In genomic region chr16:30721606-30722005, GRCh38 we compare ENCODE assay signal across 16 cellular contexts. TPM values are rescaled to one million over a fixed set of nuclear protein-coding genes. Genes with fewer than 3 reads are reported as not detected.
DNase-seq lines count a peak whose midpoint lies in the region; ATAC-seq, FAIRE-seq and TF ChIP-seq lines count a peak whose summit lies in the region.
"Had no signal": no experiment of that assay in that cellular context is flagged by ENCODE, and none has a peak within 500 bp of the region (broad histone marks: within the 10 kb centered on the region; RNA-seq: fewer than 3 reads in every experiment).

No MANE protein-coding gene starts in this region.

- ATAC-seq in activated CD4-positive, alpha-beta T cell treated with anti-CD3 and anti-CD28 coated beads for 36 hours, result no peak
- ATAC-seq in IMR-90 (ENCODE audit: low read depth), result no peak
- ATAC-seq in naive thymus-derived CD8-positive, alpha-beta T cell, result no peak
- no peak for ATAC-seq in GM21360 (IDR thresholded peaks at IDR 0.05; ENCODE audit: unreplicated experiment)
- ATAC-seq in omental fat pad (ENCODE audit: low FRiP score), result no peak

- H2AK9ac ChIP-seq in IMR-90 (replicated peaks; ENCODE audit: low read depth, low read length, poor library complexity), result no peak overlapping the region

- H3K4me3 ChIP-seq in IMR-90 (ENCODE audit: insufficient read depth, low read depth, low read length) (no peak overlapping the region), bronchial epithelial cell (ENCODE audit: low read depth, low read length) (no peak overlapping the region), esophagus squamous epithelium (no peak overlapping the region)
- H3K4me3 ChIP-seq: SJCRH30, upper lobe of right lung had no signal

- H2AK5ac ChIP-seq in IMR-90 (ENCODE audit: low read depth, low read length), result no peak overlapping the region

- no CpG with 5 or more reads among the region's 1 CpG for WGBS in IMR-90 (ENCODE audit: extremely low coverage in 2 of 2, insufficient read length in 1 of 2), 2 experiments
- 88 to 100% methylated on average over 1 of the region's 1 CpG for WGBS in esophagus squamous epithelium, 2 donors

- peaks cover 41 to 51% of the 10 kb centered on the region in 2 experiments for H3K79me1 ChIP-seq in IMR-90 (ENCODE audit: low read depth in 1 of 2, low read length in 2 of 2)

- no peak overlapping the region for H3K4me2 ChIP-seq in IMR-90 (ENCODE audit: low read depth, low read length)

- H4K8ac ChIP-seq in IMR-90 (ENCODE audit: low read depth in 2 of 2, low read length in 2 of 2), result no peak overlapping the region

- dilution Hi-C loops in IMR-90 (cut with HindIII; ENCODE audit: low sequenced_read_pairs, unreplicated experiment), result no loop called here

- H3K36me3 ChIP-seq in IMR-90 (ENCODE audit: control insufficient read depth, insufficient read depth, low read length), result peaks cover 69% of the 10 kb centered on the region
- H3K36me3 ChIP-seq in bronchial epithelial cell (ENCODE audit: control insufficient read depth, insufficient read depth, low read length), result peaks cover 46% of the 10 kb centered on the region
- H3K36me3 ChIP-seq in esophagus squamous epithelium, result peaks cover 62 to 100% (median 85%) of the 10 kb centered on the region in 3 donors

- no peaks in the 10 kb centered on the region for H3K27me3 Mint-ChIP-seq in activated CD4-positive, alpha-beta T cell treated with anti-CD3 and anti-CD28 coated beads for 36 hours
- H3K27me3 Mint-ChIP-seq in naive thymus-derived CD8-positive, alpha-beta T cell, result no peaks in the 10 kb centered on the region
- H3K27me3 Mint-ChIP-seq: CD8-positive, alpha-beta memory T cell had no signal

- H3K23ac ChIP-seq in IMR-90 (ENCODE audit: low read depth, low read length), result no peak overlapping the region

- H2BK5ac ChIP-seq in IMR-90 (ENCODE audit: low read depth, low read length, poor library complexity, severe bottlenecking), result no peak overlapping the region

- H3K9me1 ChIP-seq in IMR-90 (ENCODE audit: insufficient read depth, low read length), result no peaks in the 10 kb centered on the region

- H3K56ac ChIP-seq in IMR-90 (ENCODE audit: extremely low read depth, insufficient read depth, low read length), result no peak overlapping the region

- no peak overlapping the region for H3K18ac ChIP-seq in IMR-90 (ENCODE audit: low read depth, low read length)

- H3K9ac ChIP-seq in IMR-90 (ENCODE audit: low read depth, low read length), result no peak overlapping the region

- peak overlapping the region; percentile 17 for H3K27ac Mint-ChIP-seq in activated CD4-positive, alpha-beta T cell treated with anti-CD3 and anti-CD28 coated beads for 36 hours
- peak overlapping the region in 8 of 10 donors; percentile 6 to 90 (median 48) for H3K27ac Mint-ChIP-seq in naive thymus-derived CD8-positive, alpha-beta T cell

- H4K5ac ChIP-seq in IMR-90 (ENCODE audit: low read depth, low read length), result no peak overlapping the region

- H4K91ac ChIP-seq in IMR-90 (ENCODE audit: insufficient read depth, low read depth, low read length), result no peak overlapping the region

- in situ Hi-C loops in IMR-90 (cut with MboI; ENCODE audit: low sequenced_read_pairs), result no loop called here

- no peaks in the 10 kb centered on the region for H3K9me3 Mint-ChIP-seq in activated CD4-positive, alpha-beta T cell treated with anti-CD3 and anti-CD28 coated beads for 36 hours (ENCODE audit: low read depth)
- no peaks in the 10 kb centered on the region for H3K9me3 Mint-ChIP-seq in naive thymus-derived CD8-positive, alpha-beta T cell
- H3K9me3 Mint-ChIP-seq: CD8-positive, alpha-beta memory T cell had no signal

- H2BK15ac ChIP-seq in IMR-90 (ENCODE audit: low read depth, low read length), result no peak overlapping the region

- H3K36me3 Mint-ChIP-seq in activated CD4-positive, alpha-beta T cell treated with anti-CD3 and anti-CD28 coated beads for 36 hours (ENCODE audit: low read depth), result peaks cover 68% of the 10 kb centered on the region
- H3K36me3 Mint-ChIP-seq in naive thymus-derived CD8-positive, alpha-beta T cell, result peaks cover 0 to 93% (median 31%) of the 10 kb centered on the region in 3 donors

- H3K4me1 ChIP-seq in IMR-90 (ENCODE audit: control insufficient read depth, insufficient read depth, low read length), result no peaks in the 10 kb centered on the region
- H3K4me1 ChIP-seq in esophagus squamous epithelium, result no peaks in the 10 kb centered on the region
- H3K4me1 ChIP-seq: SJCRH30, upper lobe of right lung had no signal

- peaks cover 11% of the 10 kb centered on the region for H4K20me1 ChIP-seq in IMR-90 (ENCODE audit: insufficient read depth, low read length)

- BruUV-seq in IMR-90 (replicated peaks; lab: Mats Ljungman, UMichigan), result no TSS peak

- H2BK120ac ChIP-seq in IMR-90 (ENCODE audit: low read depth, low read length), result no peak overlapping the region

- FAIRE-seq in bronchial epithelial cell (lab: Jason Lieb, UNC), result no peak

- H3K27me3 ChIP-seq in IMR-90 (ENCODE audit: control insufficient read depth, insufficient read depth, low read length), result no peaks in the 10 kb centered on the region
- H3K27me3 ChIP-seq in bronchial epithelial cell (ENCODE audit: control insufficient read depth, insufficient read depth, low read length), result no peaks in the 10 kb centered on the region
- no peaks in the 10 kb centered on the region for H3K27me3 ChIP-seq in esophagus squamous epithelium
- H3K27me3 ChIP-seq: SJCRH30, upper lobe of right lung had no signal

- H2AFZ ChIP-seq in IMR-90 (replicated peaks; ENCODE audit: low read length, poor library complexity), result no peak overlapping the region

- H3K4me1 Mint-ChIP-seq in activated CD4-positive, alpha-beta T cell treated with anti-CD3 and anti-CD28 coated beads for 36 hours, result peaks cover 4% of the 10 kb centered on the region
- H3K4me1 Mint-ChIP-seq in naive thymus-derived CD8-positive, alpha-beta T cell, result peaks cover 21 to 37% (median 28%) of the 10 kb centered on the region in 4 donors

- CTCF ChIA-PET in activated CD4-positive, alpha-beta T cell treated with anti-CD3 and anti-CD28 coated beads for 36 hours (lab: Charles Lee), result no interaction called here
- CTCF ChIA-PET in IMR-90 (lab: Yijun Ruan, JAX), result no interaction called here

- no peak overlapping the region for H3K4ac ChIP-seq in IMR-90 (ENCODE audit: low read depth, low read length)

- intact Hi-C loops in activated CD4-positive, alpha-beta T cell treated with anti-CD3 and anti-CD28 coated beads for 36 hours (cut with DNase I, micrococcal nuclease), result no loop called here
- intact Hi-C loops in IMR-90 (cut with micrococcal nuclease), result no loop called here
- intact Hi-C loops in esophagus squamous epithelium (cut with DNase I), result no loop called here

- no peak for TF ChIP-seq CTCF in IMR-90 (conservative IDR thresholded peaks at IDR 0.05; ENCODE audit: low read depth, low read length)
- no peak for TF ChIP-seq CTCF in bronchial epithelial cell (IDR thresholded peaks at IDR 0.05; ENCODE audit: insufficient read depth, low read length, severe bottlenecking)
- no peak for TF ChIP-seq CTCF in esophagus squamous epithelium (IDR thresholded peaks at IDR 0.05)
- TF ChIP-seq CTCF in omental fat pad (IDR thresholded peaks at IDR 0.05), result no peak

- H2BK20ac ChIP-seq in IMR-90 (ENCODE audit: low read depth, low read length), result no peak overlapping the region

- H3K4me3 Mint-ChIP-seq in activated CD4-positive, alpha-beta T cell treated with anti-CD3 and anti-CD28 coated beads for 36 hours, result no peak overlapping the region
- H3K4me3 Mint-ChIP-seq in naive thymus-derived CD8-positive, alpha-beta T cell, result no peak overlapping the region
- H3K4me3 Mint-ChIP-seq: CD8-positive, alpha-beta memory T cell had no signal

- no peak for DNase-seq in activated CD4-positive, alpha-beta T cell treated with anti-CD3 and anti-CD28 coated beads for 36 hours
- no peak for DNase-seq in activated CD4-positive, alpha-beta T cell treated with anti-CD3 and anti-CD28 coated beads, Interleukin-2, amount 50 U/mL, for 1 hour
- DNase-seq in IMR-90 (peak; percentile 16), bronchial epithelial cell (ENCODE audit: low read depth) (peak; percentile 44), esophagus squamous epithelium (lab: John Stamatoyannopoulos, UW) (no peak), omental fat pad (ENCODE audit: low spot score) (no peak)
- no peak for DNase-seq in naive thymus-derived CD8-positive, alpha-beta T cell
- DNase-seq: CD8-positive, alpha-beta memory T cell; dermis blood vessel endothelial cell; NCI-H187 treated with DMSO at 0.1 percent for 48 hours; NCI-H510A; retina; SJCRH30; stimulated activated naive CD4-positive, alpha-beta T cell treated with Interleukin-2 at 50 U/mL for 16 hours; upper lobe of right lung had no signal

- H3K27ac ChIP-seq in IMR-90 (ENCODE audit: insufficient read depth, low read length) (no peak overlapping the region), esophagus squamous epithelium (no peak overlapping the region)
- H3K27ac ChIP-seq: SJCRH30, upper lobe of right lung had no signal

- no peak for TF ChIP-seq POLR2A in IMR-90 (IDR thresholded peaks at IDR 0.05; ENCODE audit: low read depth, low read length)
- TF ChIP-seq POLR2A in esophagus squamous epithelium (IDR thresholded peaks at IDR 0.05), result no peak

- H3K9me3 ChIP-seq in IMR-90 (ENCODE audit: control insufficient read depth, insufficient read depth, low read length), result no peaks in the 10 kb centered on the region
- H3K9me3 ChIP-seq in esophagus squamous epithelium, result no peaks in the 10 kb centered on the region
- H3K9me3 ChIP-seq: SJCRH30, upper lobe of right lung had no signal

- no peak overlapping the region for H3K14ac ChIP-seq in IMR-90 (replicated peaks; ENCODE audit: low read depth, low read length)

- POLR2A ChIA-PET in activated CD4-positive, alpha-beta T cell treated with anti-CD3 and anti-CD28 coated beads for 36 hours (lab: Charles Lee), result interaction anchor here (0.8 kb wide), 1 partner anchor 10 kb away, joined by 3 read pairs; no protein-coding TSS in a partner anchor
- POLR2A ChIA-PET in IMR-90 (lab: Charles Lee; ENCODE audit: unreplicated experiment), result no interaction called here
- POLR2A ChIA-PET in naive thymus-derived CD8-positive, alpha-beta T cell (lab: Charles Lee), result interaction anchor here (1.0 kb wide), 1 partner anchor 181 kb away, joined by 3 read pairs; no protein-coding TSS in a partner anchor

- no peak for TF ChIP-seq RAD21 in IMR-90 (IDR thresholded peaks at IDR 0.05; ENCODE audit: low read length)

RNA-seq across cellular contexts. Expression of gene SRCAP, which starts 22.6 kb away (rescaled TPM):
- 10 to 100 TPM; 58.7 to 69.5 TPM for total RNA-seq in activated CD4-positive, alpha-beta T cell treated with anti-CD3 and anti-CD28 coated beads for 36 hours
- total RNA-seq in IMR-90 (2012; rRNA removed) (4.5 and 6.4 TPM in 2 replicates), bronchial epithelial cell (10.0 and 13.7 TPM in 2 replicates), esophagus squamous epithelium (10 to 100 TPM; 10.7 to 39.6 (median 26.1) TPM), omental fat pad (10 to 100 TPM; 15.9 to 40.4 (median 30.0) TPM)
- 8.2 and 8.9 TPM in 2 replicates for polyA plus RNA-seq in IMR-90 (2012; rRNA removed)
- 3.1 and 6.8 TPM in 2 replicates for polyA plus RNA-seq in IMR-90 (2012; cell fraction: cytosol; rRNA removed)
- polyA plus RNA-seq in IMR-90 (2012; cell fraction: nucleus; rRNA removed; ENCODE audit: low replicate concordance), result 15.4 and 26.0 TPM in 2 replicates
- 100 to 1,000 TPM; 107 to 110 TPM for total RNA-seq in naive thymus-derived CD8-positive, alpha-beta T cell
- polyA plus RNA-seq in naive thymus-derived CD8-positive, alpha-beta T cell, result 10 to 100 TPM in 2 of 3 donors, 1 to 10 TPM in 1; 5.2 to 31.3 (median 14.9) TPM

RNA-seq across cellular contexts. Expression of gene PHKG2, which starts 26.6 kb away (rescaled TPM):
- 10 to 100 TPM; 21.8 to 26.0 TPM for total RNA-seq in activated CD4-positive, alpha-beta T cell treated with anti-CD3 and anti-CD28 coated beads for 36 hours
- total RNA-seq in IMR-90 (2012; rRNA removed), result 26.0 and 26.7 TPM in 2 replicates
- 37.7 and 38.9 TPM in 2 replicates for polyA plus RNA-seq in IMR-90 (2012; rRNA removed)
- polyA plus RNA-seq in IMR-90 (2012; cell fraction: cytosol; rRNA removed), result 20.1 and 32.6 TPM in 2 replicates
- 162 and 239 TPM in 2 replicates for polyA plus RNA-seq in IMR-90 (2012; cell fraction: nucleus; rRNA removed; ENCODE audit: low replicate concordance)
- total RNA-seq in bronchial epithelial cell, result 10.6 and 14.2 TPM in 2 replicates
- 10 to 100 TPM; 50.2 to 53.7 TPM for total RNA-seq in naive thymus-derived CD8-positive, alpha-beta T cell
- polyA plus RNA-seq in naive thymus-derived CD8-positive, alpha-beta T cell, result 10 to 100 TPM; 39.7 to 43.1 (median 40.6) TPM
- 10 to 100 TPM; 18.6 to 27.8 (median 21.7) TPM for total RNA-seq in esophagus squamous epithelium
- 10 to 100 TPM; 25.2 to 34.0 (median 29.4) TPM for total RNA-seq in omental fat pad

RNA-seq across cellular contexts. Expression of gene CFAP119, which starts 40.3 kb away (rescaled TPM):
- total RNA-seq in activated CD4-positive, alpha-beta T cell treated with anti-CD3 and anti-CD28 coated beads for 36 hours, result 1 to 10 TPM; 1.7 to 3.1 TPM
- total RNA-seq in IMR-90 (2012; rRNA removed) (0.90 and 1.7 TPM in 2 replicates), bronchial epithelial cell (0.26 and 1.1 TPM in 2 replicates), esophagus squamous epithelium (1 to 10 TPM in 3 of 4 donors, not detected in 1; 1.3 to 5.0 (median 3.4) TPM), omental fat pad (1 to 10 TPM; 1.4 to 4.8 (median 2.5) TPM)
- 7.6 and 8.8 TPM in 2 replicates for polyA plus RNA-seq in IMR-90 (2012; rRNA removed)
- 5.0 and 5.2 TPM in 2 replicates for polyA plus RNA-seq in IMR-90 (2012; cell fraction: cytosol; rRNA removed)
- polyA plus RNA-seq in IMR-90 (2012; cell fraction: nucleus; rRNA removed; ENCODE audit: low replicate concordance), result 47.8 and 56.3 TPM in 2 replicates
- 1 to 10 TPM; 2.0 to 4.1 TPM for total RNA-seq in naive thymus-derived CD8-positive, alpha-beta T cell
- polyA plus RNA-seq in naive thymus-derived CD8-positive, alpha-beta T cell, result under 1 TPM; 0.11 to 0.38 (median 0.31) TPM

RNA-seq across cellular contexts. Expression of gene RNF40, which starts 40.5 kb away (rescaled TPM):
- 10 to 100 TPM; 72.3 to 85.5 TPM for total RNA-seq in activated CD4-positive, alpha-beta T cell treated with anti-CD3 and anti-CD28 coated beads for 36 hours
- 63.9 and 72.4 TPM in 2 replicates for total RNA-seq in IMR-90 (2012; rRNA removed)
- polyA plus RNA-seq in IMR-90 (2012; rRNA removed), result 46.7 and 49.7 TPM in 2 replicates
- polyA plus RNA-seq in IMR-90 (2012; cell fraction: cytosol; rRNA removed), result 22.2 and 29.2 TPM in 2 replicates
- 74.3 and 98.0 TPM in 2 replicates for polyA plus RNA-seq in IMR-90 (2012; cell fraction: nucleus; rRNA removed; ENCODE audit: low replicate concordance)
- 38.7 and 44.5 TPM in 2 replicates for total RNA-seq in bronchial epithelial cell
- total RNA-seq in naive thymus-derived CD8-positive, alpha-beta T cell, result 100 to 1,000 TPM; 112 to 114 TPM
- polyA plus RNA-seq in naive thymus-derived CD8-positive, alpha-beta T cell, result 10 to 100 TPM; 24.4 to 52.4 (median 27.2) TPM
- 10 to 100 TPM; 53.8 to 81.1 (median 73.4) TPM for total RNA-seq in esophagus squamous epithelium
- total RNA-seq in omental fat pad, result 10 to 100 TPM; 53.9 to 77.7 (median 69.5) TPM

Comparison
In these comparisons a context has a peak if more than half of its experiments do, and no peak if none do; other contexts are left out.
1. DNase-seq: peak in IMR-90 (single experiment) and bronchial epithelial cell (single experiment); none in activated CD4-positive, alpha-beta T cell treated with anti-CD3 and anti-CD28 coated beads for 36 hours (single experiment), activated CD4-positive, alpha-beta T cell treated with anti-CD3 and anti-CD28 coated beads, Interleukin-2, amount 50 U/mL, for 1 hour (single experiment), naive thymus-derived CD8-positive, alpha-beta T cell (0 of 10), esophagus squamous epithelium (single experiment) and omental fat pad (single experiment).